12 cellular contexts compared by ENCODE assay signal in genomic region chr5:140317859-140318258, GRCh38. TPM values are rescaled to one million over a fixed set of nuclear protein-coding genes. Genes with fewer than 3 reads are reported as not detected.
DNase-seq lines count a peak whose midpoint lies in the region; ATAC-seq and TF ChIP-seq lines count a peak whose summit lies in the region.
"Had no signal": no experiment of that assay in that cellular context is flagged by ENCODE, and none has a peak within 500 bp of the region (broad histone marks: within the 10 kb centered on the region; RNA-seq: fewer than 3 reads in every experiment).

No MANE protein-coding gene starts in this region.

- H3K36me3 ChIP-seq in skeletal muscle satellite cell (ENCODE audit: insufficient read depth, low read length) (no peaks in the 10 kb centered on the region), colonic mucosa (no peaks in the 10 kb centered on the region)

- H3K4me1 ChIP-seq in skeletal muscle satellite cell (ENCODE audit: control insufficient read depth, insufficient read depth, low read length), result peaks cover 32% of the 10 kb centered on the region
- no peaks in the 10 kb centered on the region for H3K4me1 ChIP-seq in colonic mucosa

- H3K4me3 ChIP-seq in skeletal muscle satellite cell (ENCODE audit: low read length) (peak overlapping the region; percentile 18), colonic mucosa (no peak overlapping the region)

- intact Hi-C loops in colonic mucosa (cut with DNase I), result no loop called here

- TF ChIP-seq CTCF in colonic mucosa (IDR thresholded peaks at IDR 0.05), result no peak

- H3K9ac ChIP-seq in skeletal muscle satellite cell (ENCODE audit: low read depth, low read length), result peak overlapping the region; percentile 28
- no peak overlapping the region for H3K9ac ChIP-seq in colonic mucosa (ENCODE audit: low read depth in 2 of 2, low read length in 2 of 2)
- H3K9ac ChIP-seq: parathyroid adenoma had no signal

- ATAC-seq in esophagus mucosa (peak; percentile 57), GM21576 (IDR thresholded peaks at IDR 0.05; ENCODE audit: unreplicated experiment) (no peak)

- DNase-seq in HCEC 1CT (peak; percentile 78), SW480 (ENCODE audit: low spot score) (peak; percentile 29), colonic mucosa (no peak), SIG-M5 treated with dmso at 0.1 percent for 504 hours (lab: John Stamatoyannopoulos, UW; ENCODE audit: unreplicated experiment) (no peak), epidermal melanocyte (ENCODE audit: insufficient read length, low spot score) (no peak)
- DNase-seq: activated CD8-positive, alpha-beta memory T cell treated with anti-CD3 and anti-CD28 coated beads for 24 hours; activated effector memory CD4-positive, alpha-beta T cell treated with anti-CD3 and anti-CD28 coated beads, Interleukin-2, amount 50 U/mL, for 16 hours; NCI-H1092 had no signal

- H3K27me3 ChIP-seq in skeletal muscle satellite cell (ENCODE audit: control insufficient read depth, insufficient read depth, low read length) (no peaks in the 10 kb centered on the region), colonic mucosa (no peaks in the 10 kb centered on the region)

- H3K9me3 ChIP-seq in skeletal muscle satellite cell (replicated peaks; ENCODE audit: low read length) (no peaks in the 10 kb centered on the region), colonic mucosa (no peaks in the 10 kb centered on the region)

- no peak overlapping the region for H3K27ac ChIP-seq in colonic mucosa
- H3K27ac ChIP-seq: parathyroid adenoma had no signal

- H3K4me2 ChIP-seq in skeletal muscle satellite cell (ENCODE audit: low read length), result peak overlapping the region; percentile 35

RNA-seq across cellular contexts. Expression of gene PFDN1, which starts 15.0 kb away (rescaled TPM):
- 33.5 TPM for total RNA-seq in esophagus mucosa
- 64.4 and 70.6 TPM in 2 replicates for total RNA-seq in skeletal muscle satellite cell (2012; rRNA removed)
- 10 to 100 TPM; 41.2 to 41.4 TPM for total RNA-seq in colonic mucosa

RNA-seq across cellular contexts. Expression of gene HBEGF, which starts 28.5 kb away (rescaled TPM):
- total RNA-seq in esophagus mucosa (62.1 TPM), colonic mucosa (10 to 100 TPM in 1 of 2 donors, 1 to 10 TPM in 1; 4.3 to 14.6 TPM)
- 2.8 and 4.4 TPM in 2 replicates for total RNA-seq in skeletal muscle satellite cell (2012; rRNA removed)

RNA-seq across cellular contexts. Expression of gene SLC4A9, which starts 42.1 kb away (rescaled TPM):
- total RNA-seq in esophagus mucosa (0.08 TPM), colonic mucosa (under 1 TPM in 1 of 2 donors, not detected in 1; 0.42 TPM)
- not detected in 2 replicates for total RNA-seq in skeletal muscle satellite cell (2012; rRNA removed)

Comparison
In these comparisons a context has a peak if more than half of its experiments do, and no peak if none do; other contexts are left out.
1. DNase-seq: peak in HCEC 1CT (single experiment) and SW480 (single experiment); none in colonic mucosa (single experiment), SIG-M5 treated with dmso at 0.1 percent for 504 hours (single experiment) and epidermal melanocyte (single experiment).